In genomic region chr11:96215826-96216225, GRCh38 we compare ENCODE assay signal across 9 cellular contexts.
DNase-seq lines count a peak whose midpoint lies in the region; ATAC-seq, FAIRE-seq and TF ChIP-seq lines count a peak whose summit lies in the region.
"Had no signal": no experiment of that assay in that cellular context is flagged by ENCODE, and none has a peak within 500 bp of the region (broad histone marks: within the 10 kb centered on the region; RNA-seq: fewer than 3 reads in every experiment).

No MANE protein-coding gene starts in this region.

- POLR2A ChIA-PET in activated CD4-positive, alpha-beta memory T cell treated with anti-CD3 and anti-CD28 coated beads, Interleukin-2, amount 10 ng/mL, durations not matched to agents 7 days and 5 days (lab: Charles Lee), result interaction anchor here (1.2 to 2.7 kb wide), 11 partner anchors 10 to 174 kb away, joined by 3 to 12 read pairs (median 5); partner anchors contain the start of genes CCDC82, JRKL and MAML2

- no peaks in the 10 kb centered on the region for H3K9me3 Mint-ChIP-seq in activated CD4-positive, alpha-beta T cell treated with anti-CD3 and anti-CD28 coated beads, Interleukin-2, amount 10 ng/mL, durations not matched to agents 24 days and 14 days
- H3K9me3 Mint-ChIP-seq in activated CD4-positive, alpha-beta memory T cell treated with anti-CD3 and anti-CD28 coated beads, Interleukin-2, amount 10 ng/mL, durations not matched to agents 7 days and 5 days, result no peaks in the 10 kb centered on the region
- H3K9me3 Mint-ChIP-seq in neural progenitor cell, result no peaks in the 10 kb centered on the region

- intact Hi-C loops in activated CD4-positive, alpha-beta T cell treated with anti-CD3 and anti-CD28 coated beads, Interleukin-2, amount 10 ng/mL, durations not matched to agents 24 days and 14 days (cut with micrococcal nuclease), result loop anchor here (2.0 kb wide), 1 partner anchor 19 kb away; no protein-coding TSS in a partner anchor
- intact Hi-C loops in kidney (cut with DNase I), result no loop called here

- no peak overlapping the region for H3K4me2 ChIP-seq in neural progenitor cell

- no peaks in the 10 kb centered on the region for H3K79me2 ChIP-seq in neural progenitor cell (ENCODE audit: low read depth)

- no peak for TF ChIP-seq EP300 in suprapubic skin (IDR thresholded peaks at IDR 0.05)

- no peaks in the 10 kb centered on the region for H3F3A ChIP-seq in neural progenitor cell (ENCODE audit: low read depth)

- H3K4me3 Mint-ChIP-seq in activated CD4-positive, alpha-beta T cell treated with anti-CD3 and anti-CD28 coated beads, Interleukin-2, amount 10 ng/mL, durations not matched to agents 24 days and 14 days, result peak overlapping the region; percentile 77
- H3K4me3 Mint-ChIP-seq in activated CD4-positive, alpha-beta memory T cell treated with anti-CD3 and anti-CD28 coated beads, Interleukin-2, amount 10 ng/mL, durations not matched to agents 7 days and 5 days, result peak overlapping the region; percentile 5
- H3K4me3 Mint-ChIP-seq in neural progenitor cell, result no peak overlapping the region

- H2AFZ ChIP-seq in neural progenitor cell (replicated peaks), result no peak overlapping the region

- CTCF ChIA-PET in activated CD4-positive, alpha-beta memory T cell treated with anti-CD3 and anti-CD28 coated beads, Interleukin-2, amount 10 ng/mL, durations not matched to agents 7 days and 5 days (lab: Charles Lee), result interaction anchor here (2.1 kb wide), 1 partner anchor 127 kb away, joined by 8 read pairs; the partner anchor contains the start of gene MAML2

- H3K27me3 Mint-ChIP-seq in activated CD4-positive, alpha-beta T cell treated with anti-CD3 and anti-CD28 coated beads, Interleukin-2, amount 10 ng/mL, durations not matched to agents 24 days and 14 days, result no peaks in the 10 kb centered on the region
- H3K27me3 Mint-ChIP-seq in activated CD4-positive, alpha-beta memory T cell treated with anti-CD3 and anti-CD28 coated beads, Interleukin-2, amount 10 ng/mL, durations not matched to agents 7 days and 5 days, result no peaks in the 10 kb centered on the region
- no peaks in the 10 kb centered on the region for H3K27me3 Mint-ChIP-seq in neural progenitor cell (ENCODE audit: insufficient read depth, low read depth)

- H3K36me3 ChIP-seq in kidney (ENCODE audit: control insufficient read depth in 1 of 2, insufficient read depth in 2 of 2, low read length in 2 of 2) (no peaks in the 10 kb centered on the region), suprapubic skin (no peaks in the 10 kb centered on the region), neural progenitor cell (no peaks in the 10 kb centered on the region)

- H3K27me3 ChIP-seq in suprapubic skin (no peaks in the 10 kb centered on the region), neural progenitor cell (no peaks in the 10 kb centered on the region)

- no peak for TF ChIP-seq POLR2A in suprapubic skin (IDR thresholded peaks at IDR 0.05)

- H3K4me1 ChIP-seq in kidney (ENCODE audit: control insufficient read depth in 1 of 2, insufficient read depth in 1 of 2, low read depth in 1 of 2, low read length in 2 of 2), result peaks cover 25 to 32% of the 10 kb centered on the region in 2 donors
- H3K4me1 ChIP-seq in suprapubic skin, result peaks cover 65% of the 10 kb centered on the region
- peaks cover 7% of the 10 kb centered on the region for H3K4me1 ChIP-seq in neural progenitor cell

- no peaks in the 10 kb centered on the region for H3K9me3 ChIP-seq in kidney (ENCODE audit: control insufficient read depth in 1 of 2, low read length in 2 of 2)
- no peaks in the 10 kb centered on the region for H3K9me3 ChIP-seq in suprapubic skin
- no peaks in the 10 kb centered on the region for H3K9me3 ChIP-seq in neural progenitor cell (ENCODE audit: low read depth)

- H3K27ac Mint-ChIP-seq in activated CD4-positive, alpha-beta T cell treated with anti-CD3 and anti-CD28 coated beads, Interleukin-2, amount 10 ng/mL, durations not matched to agents 24 days and 14 days, result peak overlapping the region; percentile 96
- peak overlapping the region; percentile 89 for H3K27ac Mint-ChIP-seq in activated CD4-positive, alpha-beta memory T cell treated with anti-CD3 and anti-CD28 coated beads, Interleukin-2, amount 10 ng/mL, durations not matched to agents 7 days and 5 days
- no peak overlapping the region for H3K27ac Mint-ChIP-seq in neural progenitor cell

- peaks cover 57% of the 10 kb centered on the region for H3K4me1 Mint-ChIP-seq in activated CD4-positive, alpha-beta T cell treated with anti-CD3 and anti-CD28 coated beads, Interleukin-2, amount 10 ng/mL, durations not matched to agents 24 days and 14 days
- H3K4me1 Mint-ChIP-seq in activated CD4-positive, alpha-beta memory T cell treated with anti-CD3 and anti-CD28 coated beads, Interleukin-2, amount 10 ng/mL, durations not matched to agents 7 days and 5 days, result peaks cover 68% of the 10 kb centered on the region
- peaks cover 56% of the 10 kb centered on the region for H3K4me1 Mint-ChIP-seq in neural progenitor cell

- H3K36me3 Mint-ChIP-seq in activated CD4-positive, alpha-beta T cell treated with anti-CD3 and anti-CD28 coated beads, Interleukin-2, amount 10 ng/mL, durations not matched to agents 24 days and 14 days (ENCODE audit: low read depth), result peaks cover 4% of the 10 kb centered on the region
- peaks cover 13% of the 10 kb centered on the region for H3K36me3 Mint-ChIP-seq in activated CD4-positive, alpha-beta memory T cell treated with anti-CD3 and anti-CD28 coated beads, Interleukin-2, amount 10 ng/mL, durations not matched to agents 7 days and 5 days (ENCODE audit: low read depth)
- H3K36me3 Mint-ChIP-seq in neural progenitor cell, result no peaks in the 10 kb centered on the region

- ATAC-seq in GM18873 (IDR thresholded peaks at IDR 0.05; ENCODE audit: low FRiP score, unreplicated experiment), result no peak

- DNase-seq in activated CD4-positive, alpha-beta T cell treated with anti-CD3 and anti-CD28 coated beads, Interleukin-2, amount 10 ng/mL, durations not matched to agents 24 days and 14 days, result no peak
- no peak for DNase-seq in activated CD4-positive, alpha-beta T cell treated with anti-CD3 and anti-CD28 coated beads for 48 hours
- no peak for DNase-seq in activated CD4-positive, alpha-beta memory T cell treated with anti-CD3 and anti-CD28 coated beads, Interleukin-2, amount 10 ng/mL, durations not matched to agents 7 days and 5 days
- DNase-seq in kidney, result no peak
- DNase-seq in suprapubic skin (ENCODE audit: low spot score in 2 of 2), result no peak
- no peak for DNase-seq in neural progenitor cell (ENCODE audit: low spot score)
- DNase-seq in caudate nucleus (lab: John Stamatoyannopoulos, UW), result no peak
- DNase-seq: erythroblast had no signal

- H4K20me1 ChIP-seq in neural progenitor cell (ENCODE audit: low read depth), result no peaks in the 10 kb centered on the region

- TF ChIP-seq CTCF in kidney (IDR thresholded peaks at IDR 0.05; ENCODE audit: borderline replicate concordance, extremely low read depth, insufficient read depth), result no peak
- TF ChIP-seq CTCF in suprapubic skin (IDR thresholded peaks at IDR 0.05), result no peak
- no peak for TF ChIP-seq CTCF in neural progenitor cell (IDR thresholded peaks at IDR 0.05)

- H3K4me3 ChIP-seq in kidney (ENCODE audit: low read length in 2 of 2) (no peak overlapping the region), suprapubic skin (no peak overlapping the region), neural progenitor cell (no peak overlapping the region)

- H3K27ac ChIP-seq in kidney (ENCODE audit: low read depth in 2 of 2, low read length in 2 of 2) (peak overlapping the region; percentile 55 to 82), suprapubic skin (peak overlapping the region; percentile 80), neural progenitor cell (no peak overlapping the region), caudate nucleus (ENCODE audit: low read depth, low read length) (no peak overlapping the region)

- no peak overlapping the region for H3K9ac ChIP-seq in kidney (ENCODE audit: low read length in 2 of 2)
- H3K9ac ChIP-seq in neural progenitor cell, result no peak overlapping the region

- no peak for FAIRE-seq in kidney (lab: Jason Lieb, UNC)

Comparison
In these comparisons a context has a peak if more than half of its experiments do, and no peak if none do; other contexts are left out.
1. H3K27ac ChIP-seq: peak in kidney (2 of 2) and suprapubic skin (single experiment); none in neural progenitor cell (single experiment) and caudate nucleus (single experiment).